8 cellular contexts compared by ENCODE assay signal in the genomic region with DNA sequence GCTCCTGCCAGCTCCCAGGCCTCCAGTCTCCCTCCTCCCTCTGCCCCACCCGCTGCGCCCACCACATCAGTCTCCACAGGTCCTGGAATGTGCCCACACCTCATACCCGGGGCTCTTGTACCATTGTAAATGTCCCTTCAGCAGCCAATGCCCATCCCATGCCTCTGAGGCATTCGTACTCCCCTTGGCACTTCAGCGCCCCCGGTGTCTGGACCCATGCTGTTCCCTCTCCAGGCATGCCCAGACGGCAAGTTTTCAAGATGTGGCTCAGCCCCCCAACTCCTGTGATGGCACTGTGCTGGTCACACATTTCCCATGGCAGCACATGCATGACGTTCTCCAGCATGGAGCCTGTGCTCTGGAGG. TPM values are rescaled to one million over a fixed set of nuclear protein-coding genes. Genes with fewer than 3 reads are reported as not detected.
DNase-seq lines count a peak whose midpoint lies in the region; ATAC-seq and TF ChIP-seq lines count a peak whose summit lies in the region.

No MANE protein-coding gene starts in this region.

- ATAC-seq in DND-41 (ENCODE audit: insufficient read depth, low read depth) = peak; percentile 16
- ATAC-seq in GM18517 (IDR thresholded peaks at IDR 0.05; ENCODE audit: unreplicated experiment) = no peak
- ATAC-seq in GM19324 (IDR thresholded peaks at IDR 0.05; ENCODE audit: low FRiP score, unreplicated experiment) = no peak

- TF ChIP-seq CTCF in DND-41 (IDR thresholded peaks at IDR 0.05; ENCODE audit: borderline replicate concordance, extremely low read depth, low read length, poor library complexity, severe bottlenecking) (peak; percentile 64), prostate gland (IDR thresholded peaks at IDR 0.05) (no peak)

- H3K9me3 ChIP-seq in DND-41 (ENCODE audit: insufficient read depth, low read length, severe bottlenecking) (no peaks in the 10 kb centered on the region), esophagus (ENCODE audit: control insufficient read depth in 2 of 2, insufficient read depth in 1 of 2, low read depth in 1 of 2, low read length in 1 of 2) (no peaks in the 10 kb centered on the region), prostate gland (no peaks in the 10 kb centered on the region)

- H3K79me2 ChIP-seq in DND-41 (ENCODE audit: insufficient read depth, low read length) = peaks cover 84% of the 10 kb centered on the region

- H3K4me3 ChIP-seq in DND-41 (ENCODE audit: low read depth in 1 of 2, low read length in 2 of 2) (peak overlapping the region in 1 of 2 experiments; percentile 47; a peak in 2 of 4 replicates), esophagus (ENCODE audit: low read depth in 1 of 2, low read length in 2 of 2) (no peak overlapping the region), prostate gland (no peak overlapping the region)

- H3K4me1 ChIP-seq in DND-41 (ENCODE audit: insufficient read depth, low read length) (peaks cover 69% of the 10 kb centered on the region), esophagus (ENCODE audit: control insufficient read depth in 2 of 2, insufficient read depth in 2 of 2, low read length in 1 of 2) (peaks cover 5 to 19% of the 10 kb centered on the region in 2 donors), prostate gland (replicated peaks) (peaks cover 15% of the 10 kb centered on the region)

- peak; percentile 66 for DNase-seq in DND-41
- peak; percentile 72 for DNase-seq in NCI-H69 (lab: John Stamatoyannopoulos, UW)
- DNase-seq in prostate gland (ENCODE audit: low spot score) = no peak
- no peak for DNase-seq in SKM-1 treated with dmso at 0.1 percent for 144 hours (lab: John Stamatoyannopoulos, UW; ENCODE audit: unreplicated experiment)
- DNase-seq in NCI-H1048 (lab: John Stamatoyannopoulos, UW) = no peak

- peak overlapping the region; percentile 33 for H2AFZ ChIP-seq in DND-41 (ENCODE audit: low read depth, low read length)

- peak overlapping the region; percentile 61 for H3K9ac ChIP-seq in DND-41 (ENCODE audit: low read depth, low read length)

- TF ChIP-seq POLR2A in prostate gland (IDR thresholded peaks at IDR 0.05) = no peak

- H3K4me2 ChIP-seq in DND-41 (ENCODE audit: insufficient read depth, low read length) = peak overlapping the region; percentile 57

- WGBS in esophagus, 2 donors = 54 to 65% methylated on average over 6 to 8 of the region's 8 CpGs
- 60% methylated on average over 8 of the region's 8 CpGs for WGBS in prostate gland

- intact Hi-C loops in prostate gland (cut with DNase I) = loop anchor here (10.0 kb wide), 1 partner anchor 108 kb away; no protein-coding TSS in a partner anchor

- H3K27me3 ChIP-seq in DND-41 (ENCODE audit: insufficient read depth, low read length, poor library complexity) (no peaks in the 10 kb centered on the region), esophagus (ENCODE audit: control insufficient read depth in 1 of 2, insufficient read depth in 2 of 2, low read length in 2 of 2) (no peaks in the 10 kb centered on the region), prostate gland (replicated peaks; ENCODE audit: insufficient read depth) (no peaks in the 10 kb centered on the region)

- peaks cover 50% of the 10 kb centered on the region for H4K20me1 ChIP-seq in DND-41 (ENCODE audit: insufficient read depth, low read length)

- peaks cover 68% of the 10 kb centered on the region for H3K36me3 ChIP-seq in DND-41 (ENCODE audit: insufficient read depth, low read length)
- H3K36me3 ChIP-seq in esophagus (ENCODE audit: control insufficient read depth in 2 of 2, insufficient read depth in 2 of 2, low read length in 1 of 2) = no peaks in the 10 kb centered on the region
- H3K36me3 ChIP-seq in prostate gland = no peaks in the 10 kb centered on the region

- H3K27ac ChIP-seq in DND-41 (ENCODE audit: low read length) = peak overlapping the region; percentile 96
- H3K27ac ChIP-seq in esophagus (ENCODE audit: low read depth in 2 of 2, low read length in 1 of 2) = peak overlapping the region; percentile 68 to 78
- H3K27ac ChIP-seq in prostate gland = peak overlapping the region; percentile 64 to 72

RNA-seq across cellular contexts. Expression of a gene that starts 13.3 kb away (rescaled TPM):
- 10 to 100 TPM; 15.8 to 18.7 TPM for polyA plus RNA-seq in esophagus
- total RNA-seq in prostate gland = 10 to 100 TPM; 19.7 to 83.6 TPM

RNA-seq across cellular contexts. Expression of a gene that starts 50.2 kb away (rescaled TPM):
- polyA plus RNA-seq in esophagus = not detected
- total RNA-seq in prostate gland = not detected

Comparison
In these comparisons a context has a peak if more than half of its experiments do, and no peak if none do; other contexts are left out.
1. DNase-seq: peak in DND-41 (single experiment) and NCI-H69 (single experiment); none in prostate gland (single experiment), SKM-1 treated with dmso at 0.1 percent for 144 hours (single experiment) and NCI-H1048 (single experiment).
2. Peak in every context shown above with its lines, with median percentiles within 50 percentile points of each other: H3K27ac ChIP-seq.